28 cellular contexts compared by ENCODE assay signal in the genomic region with DNA sequence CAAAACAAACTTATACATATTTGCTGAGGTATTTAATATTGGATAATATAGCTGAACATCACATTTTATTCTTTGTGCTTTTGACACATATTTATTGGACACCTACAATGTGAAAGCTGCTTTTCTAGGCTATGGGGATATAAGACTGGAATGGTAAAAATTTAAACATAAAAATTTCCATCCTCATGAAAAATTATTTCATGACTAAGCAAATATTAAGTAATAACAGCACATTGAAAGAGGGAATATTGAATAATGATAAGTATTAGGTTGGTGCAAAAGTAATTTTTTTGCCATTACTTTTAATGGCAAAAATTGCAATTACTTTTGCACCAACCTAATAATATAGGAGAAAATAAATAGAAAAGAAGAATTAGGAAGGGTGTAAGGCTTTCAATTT.
"Had no signal": no experiment of that assay in that cellular context is flagged by ENCODE, and none has a peak within 500 bp of the region (broad histone marks: within the 10 kb centered on the region; RNA-seq: fewer than 3 reads in every experiment).

No MANE protein-coding gene starts in this region.

- H3K4me1 ChIP-seq: colonic mucosa, esophagus muscularis mucosa, esophagus squamous epithelium, foreskin keratinocyte, gastrocnemius medialis, gastroesophageal sphincter, heart left ventricle, heart right ventricle had no signal

- H3K36me3 ChIP-seq: colonic mucosa, esophagus muscularis mucosa, esophagus squamous epithelium, gastrocnemius medialis, gastroesophageal sphincter, heart left ventricle, heart right ventricle had no signal

- ATAC-seq: effector memory CD8-positive, alpha-beta T cell; esophagus mucosa; foreskin keratinocyte; gastrocnemius medialis; gastroesophageal sphincter; heart left ventricle; heart right ventricle had no signal

- H3K9me3 ChIP-seq: colonic mucosa, esophagus muscularis mucosa, gastrocnemius medialis, gastroesophageal sphincter had no signal

- FAIRE-seq: colon, endometrium, endothelial cell of umbilical vein, frontal cortex had no signal

- H2AFZ ChIP-seq: hepatocyte had no signal

- H3K4me3 ChIP-seq: colonic mucosa, coronary artery, dorsolateral prefrontal cortex, esophagus muscularis mucosa, esophagus squamous epithelium, gastrocnemius medialis, gastroesophageal sphincter, heart left ventricle, heart right ventricle, hepatocyte had no signal

- H3K4me2 ChIP-seq: hepatocyte had no signal

- H3K79me2 ChIP-seq: hepatocyte had no signal

- DNase-seq: colonic mucosa; cortex of kidney; dorsolateral prefrontal cortex; effector CD4-positive, alpha-beta T cell; effector CD8-positive, alpha-beta T cell; effector memory CD4-positive, alpha-beta T cell; effector memory CD8-positive, alpha-beta T cell; endodermal cell; erythroblast; esophagus squamous epithelium; foreskin fibroblast; foreskin keratinocyte; foreskin melanocyte; gastrocnemius medialis; glutamatergic neuron; head of caudate nucleus; heart left ventricle; heart right ventricle had no signal

- H3K27me3 ChIP-seq: colonic mucosa, dorsolateral prefrontal cortex, esophagus muscularis mucosa, esophagus squamous epithelium, foreskin keratinocyte, gastrocnemius medialis, gastroesophageal sphincter, heart left ventricle, heart right ventricle, hepatocyte had no signal

- H3K27ac ChIP-seq: colonic mucosa, coronary artery, dorsolateral prefrontal cortex, epithelial cell of prostate, esophagus muscularis mucosa, esophagus squamous epithelium, foreskin keratinocyte, gastrocnemius medialis, gastroesophageal sphincter, heart left ventricle, heart right ventricle, hepatocyte had no signal
